Comparison of ENCODE assay signal across 24 cellular contexts in the genomic region with DNA sequence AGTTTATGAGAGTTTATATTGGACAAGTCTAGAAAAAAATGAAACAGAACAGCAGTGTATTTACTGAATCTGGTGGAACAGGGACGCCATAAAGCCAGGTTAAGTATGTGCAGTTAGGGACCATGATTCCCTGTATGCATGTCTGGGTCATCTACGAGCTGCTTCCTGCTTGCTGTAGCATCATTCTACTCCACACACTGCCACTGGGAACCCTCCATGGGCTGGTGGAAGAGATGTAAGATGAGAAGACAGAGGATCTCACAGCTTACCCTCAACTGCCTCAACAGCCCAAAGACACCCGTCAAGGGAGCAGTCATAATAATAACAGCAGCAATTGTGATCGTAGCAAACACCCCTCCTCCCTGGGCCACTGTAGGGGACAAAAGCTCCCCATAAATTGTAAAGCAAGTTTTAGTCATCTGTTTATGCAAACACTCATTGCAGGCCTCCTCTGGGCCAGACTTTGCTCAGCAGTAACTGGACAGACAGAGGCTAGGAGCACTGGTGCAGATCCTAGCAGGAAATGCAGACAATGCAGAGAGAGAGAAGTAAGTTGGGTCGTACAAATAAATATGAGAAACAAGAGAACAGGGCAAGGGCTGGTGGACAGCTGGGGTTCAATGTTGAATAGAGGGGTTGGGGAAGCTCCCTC.
DNase-seq lines count a peak whose midpoint lies in the region; ATAC-seq and TF ChIP-seq lines count a peak whose summit lies in the region.
"Had no signal": no experiment of that assay in that cellular context is flagged by ENCODE, and none has a peak within 500 bp of the region (broad histone marks: within the 10 kb centered on the region; RNA-seq: fewer than 3 reads in every experiment).

No MANE protein-coding gene starts in this region.

- H3K4me3 ChIP-seq in GM06990 (replicated peaks; ENCODE audit: low read depth, low read length), result no peak overlapping the region
- no peak overlapping the region for H3K4me3 ChIP-seq in hepatocyte
- no peak overlapping the region for H3K4me3 ChIP-seq in osteoblast (ENCODE audit: insufficient read depth, low read length)
- H3K4me3 ChIP-seq: esophagus squamous epithelium, MG63, SJCRH30, vagina had no signal

- peak; percentile 16 for DNase-seq in GM06990 (ENCODE audit: extremely low read depth, insufficient read length)
- peak; percentile 26 for DNase-seq in hepatocyte (ENCODE audit: low spot score)
- DNase-seq in NK-92 (lab: John Stamatoyannopoulos, UW; ENCODE audit: unreplicated experiment), result no peak
- DNase-seq in natural killer cell treated with Interleukin-12 subunit alpha and Interleukin-12 subunit beta and Interleukin-15 and Interleukin-18, amount 100 ng/mL, for 72 hours (ENCODE audit: low spot score), result no peak
- DNase-seq in osteoblast (ENCODE audit: insufficient read length, low spot score, missing footprints), result no peak
- no peak for DNase-seq in dermis blood vessel endothelial cell
- DNase-seq: activated CD4-positive, alpha-beta T cell treated with anti-CD3 and anti-CD28 coated beads, Interleukin-2, amount 10 ng/mL, durations not matched to agents 24 days and 14 days; activated gamma-delta T cell; activated T-cell treated with anti-CD3 and anti-CD28 coated beads, Interleukin-2, amount 50 U/mL, for 1 hour; C1 segment of cervical spinal cord; EL; esophagus squamous epithelium; KBM-7; left cardiac atrium; MG63; NCI-H2081 treated with DMSO at 0.1 percent for 48 hours; SJCRH30; stimulated activated naive CD8-positive, alpha-beta T cell treated with anti-CD3 and anti-CD28 coated beads, Interleukin-15, amount 100 ng/mL, for 72 hours had no signal

- no peaks in the 10 kb centered on the region for H3K9me3 Mint-ChIP-seq in natural killer cell treated with Interleukin-12 subunit alpha and Interleukin-12 subunit beta and Interleukin-15 and Interleukin-18, amount 100 ng/mL, for 72 hours
- H3K9me3 Mint-ChIP-seq: activated CD4-positive, alpha-beta T cell treated with anti-CD3 and anti-CD28 coated beads, Interleukin-2, amount 10 ng/mL, durations not matched to agents 24 days and 14 days; central memory CD8-positive, alpha-beta T cell; dendritic cell treated with granulocyte-macrophage colony-stimulating factor and Interleukin-4, amounts not matched to agents 40 ng/mL and 50 ng/mL, for 4 days; memory B cell; stimulated activated naive CD8-positive, alpha-beta T cell treated with anti-CD3 and anti-CD28 coated beads, Interleukin-15, amount 100 ng/mL, for 72 hours had no signal

- ATAC-seq in GM19468 (IDR thresholded peaks at IDR 0.05; ENCODE audit: extremely low read depth, unreplicated experiment) (peak; percentile 34), HG03565 (IDR thresholded peaks at IDR 0.05; ENCODE audit: unreplicated experiment) (peak; percentile 53)
- ATAC-seq in natural killer cell treated with Interleukin-12 subunit alpha and Interleukin-12 subunit beta and Interleukin-15 and Interleukin-18, amount 100 ng/mL, for 72 hours, result no peak
- ATAC-seq: left cardiac atrium; stimulated activated naive CD8-positive, alpha-beta T cell treated with anti-CD3 and anti-CD28 coated beads, Interleukin-15, amount 100 ng/mL, for 72 hours had no signal

- no peak overlapping the region for H3K27ac Mint-ChIP-seq in natural killer cell treated with Interleukin-12 subunit alpha and Interleukin-12 subunit beta and Interleukin-15 and Interleukin-18, amount 100 ng/mL, for 72 hours
- H3K27ac Mint-ChIP-seq: activated CD4-positive, alpha-beta T cell treated with anti-CD3 and anti-CD28 coated beads, Interleukin-2, amount 10 ng/mL, durations not matched to agents 24 days and 14 days; dendritic cell treated with granulocyte-macrophage colony-stimulating factor and Interleukin-4, amounts not matched to agents 40 ng/mL and 50 ng/mL, for 4 days; memory B cell had no signal

- H3K27ac ChIP-seq in hepatocyte (peak overlapping the region; percentile 24), osteoblast (ENCODE audit: low read depth, low read length) (no peak overlapping the region)
- H3K27ac ChIP-seq: esophagus squamous epithelium, SJCRH30, vagina had no signal

- no peaks in the 10 kb centered on the region for H3K79me2 ChIP-seq in hepatocyte
- no peaks in the 10 kb centered on the region for H3K79me2 ChIP-seq in osteoblast (ENCODE audit: insufficient read depth, low read length)

- no peaks in the 10 kb centered on the region for H3K36me3 Mint-ChIP-seq in natural killer cell treated with Interleukin-12 subunit alpha and Interleukin-12 subunit beta and Interleukin-15 and Interleukin-18, amount 100 ng/mL, for 72 hours
- H3K36me3 Mint-ChIP-seq: memory B cell had no signal

- H3K27me3 Mint-ChIP-seq in natural killer cell treated with Interleukin-12 subunit alpha and Interleukin-12 subunit beta and Interleukin-15 and Interleukin-18, amount 100 ng/mL, for 72 hours, result no peaks in the 10 kb centered on the region
- H3K27me3 Mint-ChIP-seq: activated CD4-positive, alpha-beta T cell treated with anti-CD3 and anti-CD28 coated beads, Interleukin-2, amount 10 ng/mL, durations not matched to agents 24 days and 14 days; central memory CD8-positive, alpha-beta T cell; dendritic cell treated with granulocyte-macrophage colony-stimulating factor and Interleukin-4, amounts not matched to agents 40 ng/mL and 50 ng/mL, for 4 days; stimulated activated naive CD8-positive, alpha-beta T cell treated with anti-CD3 and anti-CD28 coated beads, Interleukin-15, amount 100 ng/mL, for 72 hours had no signal

- H3K36me3 ChIP-seq in GM06990 (ENCODE audit: control insufficient read depth, insufficient read depth, low read length) (no peaks in the 10 kb centered on the region), hepatocyte (replicated peaks; ENCODE audit: insufficient read depth, low read depth) (no peaks in the 10 kb centered on the region), osteoblast (ENCODE audit: insufficient read depth, low read length) (no peaks in the 10 kb centered on the region)
- H3K36me3 ChIP-seq: esophagus squamous epithelium, MG63, SJCRH30, vagina had no signal

- no peaks in the 10 kb centered on the region for H3K9me2 ChIP-seq in hepatocyte (replicated peaks; ENCODE audit: insufficient read depth)

- H3K4me1 Mint-ChIP-seq in natural killer cell treated with Interleukin-12 subunit alpha and Interleukin-12 subunit beta and Interleukin-15 and Interleukin-18, amount 100 ng/mL, for 72 hours (ENCODE audit: low read depth in 2 of 2), result no peaks in the 10 kb centered on the region
- H3K4me1 Mint-ChIP-seq: activated CD4-positive, alpha-beta T cell treated with anti-CD3 and anti-CD28 coated beads, Interleukin-2, amount 10 ng/mL, durations not matched to agents 24 days and 14 days; central memory CD8-positive, alpha-beta T cell; memory B cell; stimulated activated naive CD8-positive, alpha-beta T cell treated with anti-CD3 and anti-CD28 coated beads, Interleukin-15, amount 100 ng/mL, for 72 hours had no signal

- H3K4me2 ChIP-seq in hepatocyte (no peak overlapping the region), osteoblast (ENCODE audit: insufficient read depth, low read length) (no peak overlapping the region)

- 62% methylated on average over 5 of the region's 5 CpGs for WGBS in hepatocyte (ENCODE audit: low lambda C conversion rate, missing lambda C conversion rate)

- no peaks in the 10 kb centered on the region for H4K20me1 ChIP-seq in hepatocyte (ENCODE audit: insufficient read depth, poor library complexity, severe bottlenecking)
- no peaks in the 10 kb centered on the region for H4K20me1 ChIP-seq in osteoblast (ENCODE audit: insufficient read depth, low read length)

- H2AFZ ChIP-seq in hepatocyte, result no peak overlapping the region
- no peak overlapping the region for H2AFZ ChIP-seq in osteoblast (ENCODE audit: low read length)

- peaks cover 20% of the 10 kb centered on the region for H3K4me1 ChIP-seq in hepatocyte (ENCODE audit: insufficient read depth)
- H3K4me1 ChIP-seq in osteoblast (ENCODE audit: insufficient read depth, low read length), result peaks cover 9% of the 10 kb centered on the region
- H3K4me1 ChIP-seq: esophagus squamous epithelium, SJCRH30, vagina had no signal

- no peaks in the 10 kb centered on the region for H3K9me3 ChIP-seq in hepatocyte (ENCODE audit: low read depth)
- H3K9me3 ChIP-seq in osteoblast (ENCODE audit: low read depth, low read length), result no peaks in the 10 kb centered on the region
- H3K9me3 ChIP-seq: esophagus squamous epithelium, MG63, SJCRH30, vagina had no signal

- no peak for TF ChIP-seq CTCF in GM06990 (IDR thresholded peaks at IDR 0.05; ENCODE audit: insufficient read depth, low read length, poor library complexity, severe bottlenecking)
- TF ChIP-seq CTCF in hepatocyte (IDR thresholded peaks at IDR 0.05; ENCODE audit: poor library complexity), result no peak
- no peak for TF ChIP-seq CTCF in osteoblast (IDR thresholded peaks at IDR 0.05; ENCODE audit: extremely low read depth, low read depth, low read length)

- H3K4me3 Mint-ChIP-seq in natural killer cell treated with Interleukin-12 subunit alpha and Interleukin-12 subunit beta and Interleukin-15 and Interleukin-18, amount 100 ng/mL, for 72 hours, result no peak overlapping the region
- H3K4me3 Mint-ChIP-seq: activated CD4-positive, alpha-beta T cell treated with anti-CD3 and anti-CD28 coated beads, Interleukin-2, amount 10 ng/mL, durations not matched to agents 24 days and 14 days; central memory CD8-positive, alpha-beta T cell; dendritic cell treated with granulocyte-macrophage colony-stimulating factor and Interleukin-4, amounts not matched to agents 40 ng/mL and 50 ng/mL, for 4 days; memory B cell; stimulated activated naive CD8-positive, alpha-beta T cell treated with anti-CD3 and anti-CD28 coated beads, Interleukin-15, amount 100 ng/mL, for 72 hours had no signal

- no peaks in the 10 kb centered on the region for H3K27me3 ChIP-seq in GM06990 (replicated peaks; ENCODE audit: control insufficient read depth, insufficient read depth, low read length)
- H3K27me3 ChIP-seq in hepatocyte, result no peaks in the 10 kb centered on the region
- peaks cover 7% of the 10 kb centered on the region for H3K27me3 ChIP-seq in osteoblast (ENCODE audit: insufficient read depth, low read length)
- H3K27me3 ChIP-seq: MG63, SJCRH30, vagina had no signal

Comparison
In these comparisons a context has a peak if more than half of its experiments do, and no peak if none do; other contexts are left out.
1. DNase-seq: peak in GM06990 (single experiment) and hepatocyte (single experiment); none in NK-92 (single experiment), natural killer cell treated with Interleukin-12 subunit alpha and Interleukin-12 subunit beta and Interleukin-15 and Interleukin-18, amount 100 ng/mL, for 72 hours (single experiment), osteoblast (single experiment) and dermis blood vessel endothelial cell (single experiment).
2. ATAC-seq: peak in GM19468 (single experiment) and HG03565 (single experiment); none in natural killer cell treated with Interleukin-12 subunit alpha and Interleukin-12 subunit beta and Interleukin-15 and Interleukin-18, amount 100 ng/mL, for 72 hours (0 of 2).